ENCODE assay signal across 22 cellular contexts in the genomic region with DNA sequence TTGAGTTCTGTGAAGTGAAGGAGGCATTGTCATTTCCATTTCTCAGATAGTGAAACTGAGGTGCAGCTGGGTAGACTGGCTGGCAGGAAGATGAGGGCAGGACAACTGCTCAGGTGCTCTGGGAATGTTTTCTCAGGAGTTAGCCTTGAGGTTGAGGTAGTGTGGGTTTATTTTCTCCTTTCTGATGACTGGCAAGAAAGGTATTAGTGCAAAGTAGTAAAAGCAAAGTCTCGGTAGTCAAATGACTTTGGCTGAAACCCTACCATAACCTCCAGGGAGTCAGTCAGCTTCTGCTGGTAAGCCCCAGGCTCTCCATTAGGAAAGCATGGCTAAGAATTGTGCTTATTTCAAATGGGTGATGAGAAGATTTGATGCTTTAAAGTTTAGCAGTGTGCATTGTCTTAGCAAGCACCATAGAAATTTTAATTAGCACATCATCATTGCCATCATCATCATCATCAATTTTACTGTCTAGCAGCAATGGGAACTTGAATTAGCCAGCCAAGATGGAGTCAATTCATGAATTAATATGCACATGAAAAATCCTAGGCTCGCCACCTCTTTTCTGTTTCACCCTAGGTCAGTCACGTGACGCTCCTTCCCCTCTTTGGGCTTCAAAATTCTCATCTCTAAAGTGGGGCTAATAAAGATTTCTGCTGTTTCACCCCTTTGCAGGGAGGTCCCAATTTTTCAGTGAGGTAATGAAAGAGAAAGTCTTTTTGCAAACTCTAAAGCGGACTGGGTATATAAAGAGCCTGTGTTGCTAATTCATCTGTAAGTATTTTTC. TPM values are rescaled to one million over a fixed set of nuclear protein-coding genes. Genes with fewer than 3 reads are reported as not detected.
"Had no signal": no experiment of that assay in that cellular context is flagged by ENCODE, and none has a peak within 500 bp of the region (broad histone marks: within the 10 kb centered on the region; RNA-seq: fewer than 3 reads in every experiment).

No MANE protein-coding gene starts in this region.

- ATAC-seq: gastrocnemius medialis; heart right ventricle; left lobe of liver; mucosa of descending colon; naive thymus-derived CD8-positive, alpha-beta T cell; stimulated activated effector memory CD8-positive, alpha-beta T cell treated with anti-CD3 and anti-CD28 coated beads, Interleukin-12 subunit alpha, Interleukin-12 subunit beta, amount 100 ng/mL, for 72 hours; stimulated activated naive CD8-positive, alpha-beta T cell treated with anti-CD3 and anti-CD28 coated beads, Interleukin-15, Interleukin-2, amounts not matched to agents 100 U/mL and 50 U/mL, for 24 hours had no signal

- H3K27me3 ChIP-seq: gastrocnemius medialis, neutrophil, thyroid gland, upper lobe of left lung, uterus had no signal

- DNase-seq: effector CD4-positive, alpha-beta T cell; endodermal cell; gastrocnemius medialis; heart right ventricle; hypothalamus; mucosa of descending colon; naive thymus-derived CD8-positive, alpha-beta T cell; posterior cingulate gyrus; small intestine; stimulated activated CD4-positive, alpha-beta T cell treated with anti-CD3 and anti-CD28 coated beads, Interleukin-4, amount 100 ng/mL, for 1 hour; stimulated activated CD8-positive, alpha-beta memory T cell treated with anti-CD3 and anti-CD28 coated beads, Interleukin-4, amount 100 ng/mL, for 48 hours; stimulated activated naive CD8-positive, alpha-beta T cell treated with anti-CD3 and anti-CD28 coated beads, Interleukin-15, Interleukin-2, amounts not matched to agents 100 U/mL and 50 U/mL, for 24 hours; thyroid gland; upper lobe of left lung; uterus had no signal

- FAIRE-seq: endothelial cell of umbilical vein, islet of Langerhans, small intestine had no signal

- H3K27ac ChIP-seq: coronary artery, gastrocnemius medialis, heart right ventricle, neutrophil, suprapubic skin, thyroid gland, upper lobe of left lung, uterus had no signal

- H3K9me3 ChIP-seq: gastrocnemius medialis, heart right ventricle, mucosa of descending colon, neutrophil, suprapubic skin, thyroid gland, upper lobe of left lung, uterus had no signal

- H3K4me1 ChIP-seq: gastrocnemius medialis, heart right ventricle, thyroid gland, upper lobe of left lung, uterus had no signal

- H3K36me3 ChIP-seq: gastrocnemius medialis, heart right ventricle, neutrophil, suprapubic skin, thyroid gland, upper lobe of left lung, uterus had no signal

- H3K4me3 ChIP-seq: coronary artery, gastrocnemius medialis, heart right ventricle, mucosa of descending colon, suprapubic skin, thyroid gland, upper lobe of left lung, uterus had no signal

RNA-seq across cellular contexts. Expression of a gene that starts 10.7 kb away (rescaled TPM):
- total RNA-seq: naive thymus-derived CD8-positive, alpha-beta T cell had no signal
